In the genomic region with DNA sequence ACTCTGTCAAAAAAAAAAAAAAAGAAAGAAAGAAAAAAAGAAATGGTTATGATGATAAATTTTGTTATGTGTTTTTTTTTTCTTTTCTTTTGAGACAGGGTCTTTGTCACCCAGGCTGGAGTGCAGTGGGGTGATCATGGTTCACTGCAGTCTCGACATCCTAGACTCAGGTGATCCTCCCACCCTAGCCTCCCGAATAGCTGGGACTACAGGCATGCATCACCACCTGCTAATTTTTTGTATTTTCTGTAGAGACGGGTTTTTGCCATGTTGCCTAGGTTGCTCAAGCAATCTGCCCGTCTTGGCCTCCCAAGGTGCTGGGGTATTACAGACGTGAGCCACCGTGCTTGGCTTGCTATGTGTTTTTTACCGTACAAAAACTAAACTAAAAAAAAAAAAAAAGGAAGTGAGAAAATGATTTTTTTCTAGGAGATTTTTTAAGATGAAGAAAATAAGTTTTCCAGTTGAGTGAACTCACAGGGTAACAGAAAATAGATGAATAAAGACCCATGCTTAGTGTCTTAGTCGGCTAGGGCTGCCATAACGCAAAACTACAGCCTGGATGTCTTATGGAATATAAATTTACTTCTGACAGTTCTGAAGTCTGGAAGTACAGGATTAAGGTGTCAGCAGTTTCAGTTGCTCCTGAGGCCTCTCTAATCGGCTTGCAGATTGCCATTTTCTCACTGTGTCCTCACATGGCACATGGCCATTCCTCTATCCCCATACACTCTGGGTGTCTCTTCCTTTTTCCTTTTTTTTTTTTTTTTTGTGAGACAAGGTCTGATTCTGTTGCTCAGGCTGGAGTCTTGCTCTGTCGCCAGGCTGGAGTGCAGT, we compare ENCODE assay signal across 16 cellular contexts. TPM values are rescaled to one million over a fixed set of nuclear protein-coding genes. Genes with fewer than 3 reads are reported as not detected.
DNase-seq lines count a peak whose midpoint lies in the region; ATAC-seq and TF ChIP-seq lines count a peak whose summit lies in the region.
"Had no signal": no experiment of that assay in that cellular context is flagged by ENCODE, and none has a peak within 500 bp of the region (broad histone marks: within the 10 kb centered on the region; RNA-seq: fewer than 3 reads in every experiment).

No MANE protein-coding gene starts in this region.

- DNase-seq in mesenteric fat pad (ENCODE audit: low spot score) = peak; percentile 11
- no peak for DNase-seq in HuH-7 (ENCODE audit: low spot score)
- DNase-seq in CD8-positive, alpha-beta T cell = no peak
- DNase-seq in colonic mucosa = no peak
- no peak for DNase-seq in stimulated activated CD4-positive, alpha-beta T cell treated with anti-CD3 and anti-CD28 coated beads, Interleukin-15, amount 100 ng/mL, for 24 hours
- DNase-seq: activated gamma-delta T cell, DND-41, GM23248, KBM-7, NCI-H510A had no signal

- intact Hi-C loops in CD8-positive, alpha-beta T cell (cut with DNase I, micrococcal nuclease) = no loop called here
- intact Hi-C loops in colonic mucosa (cut with DNase I) = no loop called here

- H3K36me3 Mint-ChIP-seq in CD8-positive, alpha-beta T cell = no peaks in the 10 kb centered on the region

- no peaks in the 10 kb centered on the region for H3K36me3 ChIP-seq in CD8-positive, alpha-beta T cell (ENCODE audit: insufficient read depth, low read length)
- no peaks in the 10 kb centered on the region for H3K36me3 ChIP-seq in colonic mucosa
- H3K36me3 ChIP-seq: gastroesophageal sphincter had no signal

- H3K9me3 ChIP-seq in CD8-positive, alpha-beta T cell (ENCODE audit: low read length) = no peaks in the 10 kb centered on the region
- H3K9me3 ChIP-seq in colonic mucosa = no peaks in the 10 kb centered on the region
- H3K9me3 ChIP-seq: gastroesophageal sphincter had no signal

- no peaks in the 10 kb centered on the region for H3K27me3 ChIP-seq in CD8-positive, alpha-beta T cell (ENCODE audit: insufficient read depth, low read length)
- H3K27me3 ChIP-seq in colonic mucosa = no peaks in the 10 kb centered on the region
- H3K27me3 ChIP-seq: gastroesophageal sphincter had no signal

- no peak overlapping the region for H3K9ac ChIP-seq in colonic mucosa (ENCODE audit: low read depth in 2 of 2, low read length in 2 of 2)
- H3K9ac ChIP-seq: GM23248 had no signal

- H3K9me3 Mint-ChIP-seq in CD8-positive, alpha-beta T cell = peaks cover 2% of the 10 kb centered on the region

- no peak for TF ChIP-seq CTCF in CD8-positive, alpha-beta T cell (IDR thresholded peaks at IDR 0.05)
- TF ChIP-seq CTCF in colonic mucosa (IDR thresholded peaks at IDR 0.05) = no peak

- no peak overlapping the region for H3K4me3 ChIP-seq in CD8-positive, alpha-beta T cell (ENCODE audit: low read depth, low read length)
- H3K4me3 ChIP-seq in colonic mucosa = no peak overlapping the region
- H3K4me3 ChIP-seq: coronary artery, gastroesophageal sphincter, GM23248 had no signal

- no peak overlapping the region for H3K4me3 Mint-ChIP-seq in CD8-positive, alpha-beta T cell

- H3K27ac Mint-ChIP-seq in CD8-positive, alpha-beta T cell = no peak overlapping the region

- CTCF ChIA-PET in CD8-positive, alpha-beta T cell (lab: Charles Lee) = no interaction called here

- H3K4me1 ChIP-seq in CD8-positive, alpha-beta T cell (ENCODE audit: insufficient read depth, low read length) = no peaks in the 10 kb centered on the region
- no peaks in the 10 kb centered on the region for H3K4me1 ChIP-seq in colonic mucosa
- H3K4me1 ChIP-seq: gastroesophageal sphincter had no signal

- POLR2A ChIA-PET in CD8-positive, alpha-beta T cell (lab: Charles Lee) = interaction anchor here (1.9 kb wide), 1 partner anchor 16 kb away, joined by 5 read pairs; the partner anchor contains the start of gene STAT2

- no peaks in the 10 kb centered on the region for H3K4me1 Mint-ChIP-seq in CD8-positive, alpha-beta T cell (ENCODE audit: low read depth)

- ATAC-seq in GM18909 (IDR thresholded peaks at IDR 0.05; ENCODE audit: poor library complexity, unreplicated experiment) (peak; percentile 74), GM21825 (IDR thresholded peaks at IDR 0.05; ENCODE audit: unreplicated experiment) (peak; percentile 82), HG03521 (IDR thresholded peaks at IDR 0.05; ENCODE audit: unreplicated experiment) (peak; percentile 64)
- no peak for ATAC-seq in CD8-positive, alpha-beta T cell
- ATAC-seq: gastroesophageal sphincter had no signal

- H3K27me3 Mint-ChIP-seq in CD8-positive, alpha-beta T cell (ENCODE audit: low read depth) = no peaks in the 10 kb centered on the region

- no peak overlapping the region for H3K27ac ChIP-seq in CD8-positive, alpha-beta T cell (ENCODE audit: low read depth, low read length)
- H3K27ac ChIP-seq in colonic mucosa = no peak overlapping the region
- H3K27ac ChIP-seq: coronary artery, gastroesophageal sphincter, GM23248 had no signal

RNA-seq across cellular contexts. Expression of gene APOF, which starts 13.2 kb away (rescaled TPM):
- total RNA-seq in mesenteric fat pad (not detected), colonic mucosa (under 1 TPM in 1 of 2 donors, not detected in 1; 0.15 TPM)
- total RNA-seq in CD8-positive, alpha-beta T cell = not detected
- total RNA-seq: gastroesophageal sphincter, GM23248, renal cortical epithelial cell had no signal

RNA-seq across cellular contexts. Expression of gene STAT2, which starts 15.9 kb away (rescaled TPM):
- total RNA-seq in mesenteric fat pad (216 TPM), colonic mucosa (10 to 100 TPM; 62.6 to 63.2 TPM)
- total RNA-seq in CD8-positive, alpha-beta T cell = 10 to 100 TPM; 71.8 to 81.9 TPM

RNA-seq across cellular contexts. Expression of gene IL23A, which starts 37.1 kb away (rescaled TPM):
- total RNA-seq in mesenteric fat pad (0.55 TPM), colonic mucosa (under 1 TPM in 1 of 2 donors, not detected in 1; 0.27 TPM)
- total RNA-seq in CD8-positive, alpha-beta T cell = 10 to 100 TPM; 21.3 to 26.7 TPM
- total RNA-seq: gastroesophageal sphincter, GM23248 had no signal

RNA-seq across cellular contexts. Expression of gene PAN2, which starts 42.0 kb away (rescaled TPM):
- total RNA-seq in mesenteric fat pad (38.7 TPM), colonic mucosa (10 to 100 TPM; 48.1 to 68.0 TPM)
- 100 to 1,000 TPM; 111 to 113 TPM for total RNA-seq in CD8-positive, alpha-beta T cell

Comparison
In these comparisons a context has a peak if more than half of its experiments do, and no peak if none do; other contexts are left out.
1. RNA of gene IL23A, which starts 37.1 kb away (total RNA-seq): 21.3 to 26.7 TPM in CD8-positive, alpha-beta T cell; 0.55 TPM in mesenteric fat pad (single experiment) and 0.27 TPM in colonic mucosa; every median in the first group is over 10 times any median in the second.